8 cellular contexts compared by ENCODE assay signal in the genomic region with DNA sequence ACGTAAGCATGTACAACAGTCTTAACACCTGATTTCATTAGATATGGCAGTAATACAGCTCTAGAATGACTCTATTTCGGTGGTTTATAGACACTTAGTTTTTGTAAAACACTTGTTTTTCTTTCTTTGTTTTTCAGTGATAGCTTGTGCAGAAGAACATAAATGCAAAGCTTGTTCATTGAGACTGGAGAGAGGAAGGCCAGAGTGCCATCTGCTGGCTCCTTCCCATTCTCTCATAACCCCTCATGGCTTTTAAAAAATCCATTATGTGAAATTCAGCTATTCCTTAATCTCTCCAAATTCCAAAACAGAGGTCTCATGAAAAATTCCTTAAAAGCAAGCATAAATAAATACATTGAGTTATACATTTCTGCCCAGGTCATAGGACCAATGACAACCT.
DNase-seq lines count a peak whose midpoint lies in the region; ATAC-seq and TF ChIP-seq lines count a peak whose summit lies in the region.

No MANE protein-coding gene starts in this region.

- H3K27ac Mint-ChIP-seq in WTC11: no peak overlapping the region

- no peak overlapping the region for H3K4me2 ChIP-seq in HCT116 (ENCODE audit: low read length)

- 57 to 61% (median 59%) methylated on average over 2 of the region's 2 CpGs for WGBS in psoas muscle, 3 donors

- H3K27ac ChIP-seq in HCT116 (ENCODE audit: low read depth, low read length): no peak overlapping the region
- H3K27ac ChIP-seq in psoas muscle: no peak overlapping the region

- intact Hi-C loops in HCT116 (cut with micrococcal nuclease): loop anchor here (5.0 kb wide), 2 partner anchors 474 to 609 kb away; no protein-coding TSS in a partner anchor
- intact Hi-C loops in psoas muscle (cut with DNase I): loop anchor here (5.0 to 10.0 kb wide), 4 partner anchors 304 to 612 kb away; no protein-coding TSS in a partner anchor

- CTCF ChIA-PET in AG04449 (lab: Yijun Ruan, JAX) (interaction anchor here (0.7 to 8.9 kb wide), 28 partner anchors 9 to 1375 kb away, joined by 3 to 143 read pairs (median 4); partner anchors contain the start of gene MRC1), HCT116 (lab: Charles Lee) (interaction anchor here (0.7 to 1.7 kb wide), 22 partner anchors 9 to 435 kb away, joined by 3 to 49 read pairs (median 4); no protein-coding TSS in a partner anchor), WTC11 (lab: Charles Lee) (interaction anchor here (0.6 to 1.7 kb wide), 22 partner anchors 8 to 608 kb away, joined by 3 to 14 read pairs (median 4); partner anchors contain the start of gene HACD1)

- peak; percentile 52 for TF ChIP-seq RAD21 in HCT116 (IDR thresholded peaks at IDR 0.05; ENCODE audit: low read depth)

- DNase-seq in AG04449 (ENCODE audit: low read depth, low spot score): no peak
- DNase-seq in HCT116 (ENCODE audit: low read depth, low spot score): no peak
- no peak for DNase-seq in WTC11 (ENCODE audit: low spot score)
- DNase-seq in iris pigment epithelial cell (ENCODE audit: low read depth): peak; percentile 61
- no peak for DNase-seq in psoas muscle
- no peak for DNase-seq in omental fat pad (ENCODE audit: low spot score)

- no peaks in the 10 kb centered on the region for H3K79me2 ChIP-seq in HCT116 (ENCODE audit: insufficient read depth, low read length)

- no peak overlapping the region for H2AFZ ChIP-seq in HCT116 (ENCODE audit: low read depth, low read length, poor library complexity, severe bottlenecking)

- RAD21 ChIA-PET in HCT116 (lab: Charles Lee; ENCODE audit: low non-redundant PET in 1 of 2, low total read pairs in 2 of 2, uncharacterized antibody in 2 of 2, unreplicated experiment in 2 of 2): interaction anchor here (0.6 to 1.0 kb wide), 4 partner anchors 366 to 612 kb away, joined by 3 to 4 read pairs (median 4); no protein-coding TSS in a partner anchor

- H4K20me1 ChIP-seq in HCT116 (ENCODE audit: insufficient read depth): no peaks in the 10 kb centered on the region

- H3K27me3 Mint-ChIP-seq in WTC11 (ENCODE audit: low read depth): no peaks in the 10 kb centered on the region

- peaks cover 4% of the 10 kb centered on the region for H3K4me1 Mint-ChIP-seq in WTC11

- H3K36me3 ChIP-seq in HCT116 (ENCODE audit: control insufficient read depth in 1 of 2, insufficient read depth in 2 of 2, low read length in 2 of 2) (no peaks in the 10 kb centered on the region), psoas muscle (ENCODE audit: insufficient read depth in 1 of 2, low read depth in 1 of 2) (no peaks in the 10 kb centered on the region)

- no TSS peak for BruUV-seq in HCT116 (replicated peaks; lab: Mats Ljungman, UMichigan)

- H3K27me3 ChIP-seq in HCT116 (ENCODE audit: insufficient read depth, low read length) (no peaks in the 10 kb centered on the region), psoas muscle (ENCODE audit: insufficient read depth in 3 of 3, low read length in 2 of 3) (no peaks in the 10 kb centered on the region)

- no peaks in the 10 kb centered on the region for H3K9me3 Mint-ChIP-seq in WTC11

- no peak overlapping the region for H3K4me3 Mint-ChIP-seq in WTC11

- POLR2A ChIA-PET in AG04449 (lab: Yijun Ruan, JAX): no interaction called here
- POLR2A ChIA-PET in HCT116 (lab: Charles Lee): no interaction called here
- POLR2A ChIA-PET in WTC11 (lab: Charles Lee): interaction anchor here (0.7 kb wide), 1 partner anchor 291 kb away, joined by 3 read pairs; no protein-coding TSS in a partner anchor

- TF ChIP-seq CTCF in AG04449 (IDR thresholded peaks at IDR 0.05; ENCODE audit: insufficient read depth, low read length, missing control alignments) (peak; percentile 51), HCT116 (IDR thresholded peaks at IDR 0.05 in 2 of 3, conservative IDR thresholded peaks at IDR 0.05 in 1 of 3; ENCODE audit: borderline replicate concordance in 1 of 3, insufficient read depth in 1 of 3, low read depth in 2 of 3, low read length in 2 of 3) (peak; percentile 40 to 55 (median 54); a peak in 5 of 6 replicates), WTC11 (IDR thresholded peaks at IDR 0.05) (no peak), psoas muscle (IDR thresholded peaks at IDR 0.05) (no peak), omental fat pad (IDR thresholded peaks at IDR 0.05) (no peak)

- H3K36me3 Mint-ChIP-seq in WTC11: no peaks in the 10 kb centered on the region

- no peaks in the 10 kb centered on the region for H3K9me3 ChIP-seq in HCT116 (ENCODE audit: control insufficient read depth in 1 of 2, insufficient read depth in 1 of 2, low read depth in 1 of 2, low read length in 2 of 2)
- H3K9me3 ChIP-seq in psoas muscle: no peaks in the 10 kb centered on the region

- TF ChIP-seq POLR2A in HCT116 (IDR thresholded peaks at IDR 0.05; ENCODE audit: borderline replicate concordance, extremely low read depth, insufficient read depth, insufficient read length): no peak

- peak; percentile 62; the same call in 1 of the 2 replicates for ATAC-seq in HCT116
- ATAC-seq in WTC11: peak; percentile 38
- no peak for ATAC-seq in GM18511 (IDR thresholded peaks at IDR 0.05; ENCODE audit: unreplicated experiment)
- no peak for ATAC-seq in psoas muscle
- no peak for ATAC-seq in omental fat pad (ENCODE audit: low FRiP score)
- ATAC-seq in GM18873 (IDR thresholded peaks at IDR 0.05; ENCODE audit: low FRiP score, unreplicated experiment): no peak

- no peaks in the 10 kb centered on the region for H3K9me2 ChIP-seq in HCT116 (ENCODE audit: insufficient read depth)

- H3K4me1 ChIP-seq in HCT116 (ENCODE audit: control insufficient read depth in 1 of 2, insufficient read depth in 2 of 2, low read length in 2 of 2): no peaks in the 10 kb centered on the region
- no peaks in the 10 kb centered on the region for H3K4me1 ChIP-seq in psoas muscle

- H3K9ac ChIP-seq in HCT116 (ENCODE audit: low read length): no peak overlapping the region

- no peak overlapping the region for H3K4me3 ChIP-seq in AG04449 (ENCODE audit: low read depth, low read length)
- H3K4me3 ChIP-seq in HCT116 (replicated peaks in 1 of 2; ENCODE audit: low read depth in 1 of 2, low read length in 2 of 2): no peak overlapping the region
- no peak overlapping the region for H3K4me3 ChIP-seq in psoas muscle

TF ChIP-seq in HCT116, 20 proteins besides CTCF, POLR2A, EP300 and RAD21 (continues in another document):
- TF ChIP-seq FOSL1 (IDR thresholded peaks at IDR 0.05; ENCODE audit: low read depth) (no peak), SIN3A (IDR thresholded peaks at IDR 0.05; ENCODE audit: low read depth) (no peak), ELF1 (IDR thresholded peaks at IDR 0.05; ENCODE audit: borderline replicate concordance, low read depth) (no peak), ZFX (IDR thresholded peaks at IDR 0.05) (no peak), ZNF274 (IDR thresholded peaks at IDR 0.05; ENCODE audit: low read depth, low read length) (no peak)

TF ChIP-seq in WTC11, 78 proteins besides CTCF, POLR2A, EP300 and RAD21 (continues in another document):
- TF ChIP-seq ZNF219 (CRISPR knock-in tag; IDR thresholded peaks at IDR 0.05; ENCODE audit: borderline replicate concordance) (no peak), TEAD4 (CRISPR knock-in tag; IDR thresholded peaks at IDR 0.05) (no peak), RELA (CRISPR knock-in tag; IDR thresholded peaks at IDR 0.05; ENCODE audit: borderline replicate concordance) (no peak)
- TF ChIP-seq, protein P1, sequence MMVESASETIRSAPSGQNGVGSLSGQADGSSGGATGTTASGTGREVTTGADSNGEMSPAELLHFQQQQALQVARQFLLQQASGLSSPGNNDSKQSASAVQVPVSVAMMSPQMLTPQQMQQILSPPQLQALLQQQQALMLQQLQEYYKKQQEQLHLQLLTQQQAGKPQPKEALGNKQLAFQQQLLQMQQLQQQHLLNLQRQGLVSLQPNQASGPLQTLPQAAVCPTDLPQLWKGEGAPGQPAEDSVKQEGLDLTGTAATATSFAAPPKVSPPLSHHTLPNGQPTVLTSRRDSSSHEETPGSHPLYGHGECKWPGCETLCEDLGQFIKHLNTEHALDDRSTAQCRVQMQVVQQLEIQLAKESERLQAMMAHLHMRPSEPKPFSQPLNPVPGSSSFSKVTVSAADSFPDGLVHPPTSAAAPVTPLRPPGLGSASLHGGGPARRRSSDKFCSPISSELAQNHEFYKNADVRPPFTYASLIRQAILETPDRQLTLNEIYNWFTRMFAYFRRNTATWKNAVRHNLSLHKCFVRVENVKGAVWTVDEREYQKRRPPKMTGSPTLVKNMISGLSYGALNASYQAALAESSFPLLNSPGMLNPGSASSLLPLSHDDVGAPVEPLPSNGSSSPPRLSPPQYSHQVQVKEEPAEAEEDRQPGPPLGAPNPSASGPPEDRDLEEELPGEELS (CRISPR knock-in tag; IDR thresholded peaks at IDR 0.05): no peak
- TF ChIP-seq, protein P2, sequence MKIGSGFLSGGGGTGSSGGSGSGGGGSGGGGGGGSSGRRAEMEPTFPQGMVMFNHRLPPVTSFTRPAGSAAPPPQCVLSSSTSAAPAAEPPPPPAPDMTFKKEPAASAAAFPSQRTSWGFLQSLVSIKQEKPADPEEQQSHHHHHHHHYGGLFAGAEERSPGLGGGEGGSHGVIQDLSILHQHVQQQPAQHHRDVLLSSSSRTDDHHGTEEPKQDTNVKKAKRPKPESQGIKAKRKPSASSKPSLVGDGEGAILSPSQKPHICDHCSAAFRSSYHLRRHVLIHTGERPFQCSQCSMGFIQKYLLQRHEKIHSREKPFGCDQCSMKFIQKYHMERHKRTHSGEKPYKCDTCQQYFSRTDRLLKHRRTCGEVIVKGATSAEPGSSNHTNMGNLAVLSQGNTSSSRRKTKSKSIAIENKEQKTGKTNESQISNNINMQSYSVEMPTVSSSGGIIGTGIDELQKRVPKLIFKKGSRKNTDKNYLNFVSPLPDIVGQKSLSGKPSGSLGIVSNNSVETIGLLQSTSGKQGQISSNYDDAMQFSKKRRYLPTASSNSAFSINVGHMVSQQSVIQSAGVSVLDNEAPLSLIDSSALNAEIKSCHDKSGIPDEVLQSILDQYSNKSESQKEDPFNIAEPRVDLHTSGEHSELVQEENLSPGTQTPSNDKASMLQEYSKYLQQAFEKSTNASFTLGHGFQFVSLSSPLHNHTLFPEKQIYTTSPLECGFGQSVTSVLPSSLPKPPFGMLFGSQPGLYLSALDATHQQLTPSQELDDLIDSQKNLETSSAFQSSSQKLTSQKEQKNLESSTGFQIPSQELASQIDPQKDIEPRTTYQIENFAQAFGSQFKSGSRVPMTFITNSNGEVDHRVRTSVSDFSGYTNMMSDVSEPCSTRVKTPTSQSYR (CRISPR knock-in tag; IDR thresholded peaks at IDR 0.05): no peak

Comparison
In these comparisons a context has a peak if more than half of its experiments do, and no peak if none do; other contexts are left out.
1. CTCF ChIP-seq: peak in AG04449 (single experiment) and HCT116 (3 of 3); none in WTC11 (single experiment), psoas muscle (single experiment) and omental fat pad (0 of 3).
2. ATAC-seq: peak in HCT116 (single experiment) and WTC11 (single experiment); none in GM18511 (single experiment), psoas muscle (0 of 4), omental fat pad (single experiment) and GM18873 (single experiment).